ENCODE assay signal across 8 cellular contexts in the genomic region with DNA sequence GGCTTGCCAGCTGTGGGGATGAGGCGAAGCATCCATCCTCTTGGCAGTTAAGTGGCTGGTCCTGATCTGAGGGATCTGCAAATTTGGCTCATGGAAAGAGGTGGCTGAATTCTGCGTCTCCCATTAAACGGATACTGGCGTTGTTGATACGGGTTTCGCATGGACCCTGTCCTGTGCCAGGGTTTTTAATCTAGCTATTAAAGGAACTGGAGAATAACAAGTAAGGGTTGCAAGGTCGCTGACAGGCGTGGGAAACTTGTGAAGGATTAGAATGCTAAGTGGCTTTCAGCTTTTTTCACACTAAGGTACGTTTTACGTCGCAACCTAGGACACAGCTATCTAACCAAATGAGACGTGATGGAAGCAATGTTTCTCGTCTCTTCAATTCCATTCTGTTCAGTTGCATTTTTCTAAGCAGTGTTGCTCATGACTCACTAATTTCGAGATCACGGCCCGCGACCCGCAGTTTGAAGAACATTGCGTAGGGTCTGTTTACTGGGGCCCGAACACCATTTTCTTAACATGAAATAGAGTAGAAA. TPM values are rescaled to one million over a fixed set of nuclear protein-coding genes. Genes with fewer than 3 reads are reported as not detected.
DNase-seq lines count a peak whose midpoint lies in the region; ATAC-seq and TF ChIP-seq lines count a peak whose summit lies in the region.

No MANE protein-coding gene starts in this region.

- peak overlapping the region; percentile 99 for H3K27ac Mint-ChIP-seq in activated naive CD4-positive, alpha-beta T cell treated with anti-CD3 and anti-CD28 coated beads, Interleukin-2, amount 10 ng/mL, durations not matched to agents 7 days and 5 days

- H3K27ac ChIP-seq in Karpas-422 (ENCODE audit: low read length) (peak overlapping the region; percentile 92), heart right ventricle (peak overlapping the region in 9 of 10 donors; percentile 77 to 95 (median 91)), skeletal muscle tissue (ENCODE audit: low read depth, low read length) (peak overlapping the region; percentile 4)

- H3K27me3 ChIP-seq in Karpas-422 (ENCODE audit: low read length): no peaks in the 10 kb centered on the region
- no peaks in the 10 kb centered on the region for H3K27me3 ChIP-seq in heart right ventricle
- H3K27me3 ChIP-seq in skeletal muscle tissue (ENCODE audit: control insufficient read depth in 3 of 3, insufficient read depth in 3 of 3, low read length in 3 of 3): no peaks in the 10 kb centered on the region

- H3K36me3 ChIP-seq in Karpas-422 (ENCODE audit: insufficient read depth, low read length): peaks cover 33% of the 10 kb centered on the region
- H3K36me3 ChIP-seq in heart right ventricle: peaks cover 0 to 8% (median 0%) of the 10 kb centered on the region in 9 donors
- H3K36me3 ChIP-seq in skeletal muscle tissue (ENCODE audit: control insufficient read depth in 3 of 3, insufficient read depth in 3 of 3, low read length in 3 of 3): peaks cover 0 to 2% (median 1%) of the 10 kb centered on the region in 3 donors

- H3K79me2 ChIP-seq in Karpas-422 (ENCODE audit: low read length): peaks cover 57% of the 10 kb centered on the region

- H3K4me1 Mint-ChIP-seq in activated naive CD4-positive, alpha-beta T cell treated with anti-CD3 and anti-CD28 coated beads, Interleukin-2, amount 10 ng/mL, durations not matched to agents 7 days and 5 days: peaks cover 47% of the 10 kb centered on the region

- no peaks in the 10 kb centered on the region for H3K9me2 ChIP-seq in Karpas-422 (replicated peaks; ENCODE audit: insufficient read depth, low read length)

- ATAC-seq in heart right ventricle (peak in 3 of 8 donors; percentile 0 to 12 (median 2)), GM21737 (IDR thresholded peaks at IDR 0.05; ENCODE audit: unreplicated experiment) (no peak)

- intact Hi-C loops in heart right ventricle (cut with DNase I): loop anchor here in 5 of 10 donors (1.0 to 10.0 kb wide), 6 partner anchors 51 to 289 kb away; a partner anchor contains a TSS

- CTCF ChIA-PET in activated naive CD4-positive, alpha-beta T cell treated with anti-CD3 and anti-CD28 coated beads, Interleukin-2, amount 10 ng/mL, durations not matched to agents 7 days and 5 days (lab: Charles Lee): interaction anchor here (0.9 to 1.3 kb wide), 2 partner anchors 241 to 242 kb away, joined by 3 to 4 read pairs; no protein-coding TSS in a partner anchor

- TF ChIP-seq CTCF in heart right ventricle (IDR thresholded peaks at IDR 0.05): no peak

- H3K4me3 ChIP-seq in Karpas-422 (ENCODE audit: low read length) (peak overlapping the region; percentile 94), heart right ventricle (peak overlapping the region; percentile 82 to 98 (median 91)), skeletal muscle tissue (ENCODE audit: low read length in 3 of 3) (peak overlapping the region; percentile 96 to 100 (median 100))

- H2AFZ ChIP-seq in Karpas-422 (ENCODE audit: low read length): no peak overlapping the region

- DNase-seq in stimulated activated CD4-positive, alpha-beta T cell treated with anti-CD3 and anti-CD28 coated beads, Interleukin-15, amount 100 ng/mL, for 24 hours: peak; percentile 60
- no peak for DNase-seq in stimulated activated CD4-positive, alpha-beta T cell treated with anti-CD3 and anti-CD28 coated beads, Interleukin-2, amount 100 ng/mL, for 48 hours
- DNase-seq in Karpas-422 (peak; percentile 66), heart right ventricle (no peak), GF-D8 (lab: John Stamatoyannopoulos, UW) (no peak)
- peak; percentile 32 for DNase-seq in activated naive CD4-positive, alpha-beta T cell treated with anti-CD3 and anti-CD28 coated beads, Interleukin-2, amount 10 ng/mL, durations not matched to agents 7 days and 5 days

- peaks cover 33% of the 10 kb centered on the region for H3K36me3 Mint-ChIP-seq in activated naive CD4-positive, alpha-beta T cell treated with anti-CD3 and anti-CD28 coated beads, Interleukin-2, amount 10 ng/mL, durations not matched to agents 7 days and 5 days

- peak overlapping the region; percentile 98 for H3K4me3 Mint-ChIP-seq in activated naive CD4-positive, alpha-beta T cell treated with anti-CD3 and anti-CD28 coated beads, Interleukin-2, amount 10 ng/mL, durations not matched to agents 7 days and 5 days

- 5 to 7% methylated on average over 20 of the region's 20 CpGs for WGBS in heart right ventricle, 2 donors

- H3K9me3 ChIP-seq in Karpas-422 (ENCODE audit: low read length) (no peaks in the 10 kb centered on the region), heart right ventricle (no peaks in the 10 kb centered on the region), skeletal muscle tissue (ENCODE audit: control insufficient read depth in 3 of 3, low read length in 3 of 3) (no peaks in the 10 kb centered on the region)

- no peaks in the 10 kb centered on the region for H3K9me3 Mint-ChIP-seq in activated naive CD4-positive, alpha-beta T cell treated with anti-CD3 and anti-CD28 coated beads, Interleukin-2, amount 10 ng/mL, durations not matched to agents 7 days and 5 days

- H4K20me1 ChIP-seq in Karpas-422 (ENCODE audit: insufficient read depth, low read depth, low read length): peaks cover 9% of the 10 kb centered on the region; the same call in 1 of the 2 replicates

- H3K27me3 Mint-ChIP-seq in activated naive CD4-positive, alpha-beta T cell treated with anti-CD3 and anti-CD28 coated beads, Interleukin-2, amount 10 ng/mL, durations not matched to agents 7 days and 5 days: no peaks in the 10 kb centered on the region

- H3K9ac ChIP-seq in Karpas-422 (ENCODE audit: low read length): peak overlapping the region; percentile 99
- peak overlapping the region; percentile 78 to 99 (median 97) for H3K9ac ChIP-seq in skeletal muscle tissue (ENCODE audit: low read depth in 1 of 3, low read length in 3 of 3)

- H3K4me1 ChIP-seq in Karpas-422 (ENCODE audit: low read length): peaks cover 37% of the 10 kb centered on the region
- peaks cover 0 to 41% (median 10%) of the 10 kb centered on the region in 9 donors for H3K4me1 ChIP-seq in heart right ventricle
- H3K4me1 ChIP-seq in skeletal muscle tissue (ENCODE audit: control insufficient read depth in 3 of 3, insufficient read depth in 3 of 3, low read length in 3 of 3): peaks cover 2 to 14% (median 9%) of the 10 kb centered on the region in 3 donors

- peak overlapping the region; percentile 83 for H3K4me2 ChIP-seq in Karpas-422 (ENCODE audit: low read depth, low read length, poor library complexity, severe bottlenecking)

RNA-seq across cellular contexts. Expression of a gene that starts 0.9 kb away (rescaled TPM):
- 23.3 and 29.6 TPM in 2 replicates for total RNA-seq in Karpas-422 (2014; rRNA removed; shearing (Covaris generic); ENCODE audit: low replicate concordance)
- total RNA-seq in heart right ventricle (10 to 100 TPM in 1 of 10 donors, 1 to 10 TPM in 9; 3.1 to 10.9 (median 6.8) TPM), skeletal muscle tissue (5.2 TPM)
- polyA plus RNA-seq in heart right ventricle: 10 to 100 TPM in 1 of 2 donors, 1 to 10 TPM in 1; 6.4 to 15.6 TPM

RNA-seq across cellular contexts. Expression of a gene that starts 23.1 kb away (rescaled TPM):
- not detected in 2 replicates for total RNA-seq in Karpas-422 (2014; rRNA removed; shearing (Covaris generic); ENCODE audit: low replicate concordance)
- total RNA-seq in heart right ventricle: not detected
- not detected for polyA plus RNA-seq in heart right ventricle
- not detected for total RNA-seq in skeletal muscle tissue

RNA-seq across cellular contexts. Expression of a gene that starts 56.6 kb away (rescaled TPM):
- total RNA-seq in Karpas-422 (2014; rRNA removed; shearing (Covaris generic); ENCODE audit: low replicate concordance): 49.7 and 123 TPM in 2 replicates
- total RNA-seq in heart right ventricle (10 to 100 TPM; 35.3 to 68.3 (median 39.5) TPM), skeletal muscle tissue (41.2 TPM)
- polyA plus RNA-seq in heart right ventricle: 10 to 100 TPM; 41.5 to 64.1 TPM

Comparison
In these comparisons a context has a peak if more than half of its experiments do, and no peak if none do; other contexts are left out.
1. DNase-seq: peak in stimulated activated CD4-positive, alpha-beta T cell treated with anti-CD3 and anti-CD28 coated beads, Interleukin-15, amount 100 ng/mL, for 24 hours (single experiment), Karpas-422 (single experiment) and activated naive CD4-positive, alpha-beta T cell treated with anti-CD3 and anti-CD28 coated beads, Interleukin-2, amount 10 ng/mL, durations not matched to agents 7 days and 5 days (single experiment); none in stimulated activated CD4-positive, alpha-beta T cell treated with anti-CD3 and anti-CD28 coated beads, Interleukin-2, amount 100 ng/mL, for 48 hours (0 of 2), heart right ventricle (0 of 2) and GF-D8 (single experiment).
2. H3K27ac ChIP-seq: peak in every context shown above with its lines; median percentile 92 in Karpas-422; 91 in heart right ventricle; 4 in skeletal muscle tissue.
3. Peak in every context shown above with its lines, with median percentiles within 50 percentile points of each other: H3K4me3 ChIP-seq.